12 cellular contexts compared by ENCODE assay signal in genomic region chr1:8409666-8410065, GRCh38.
DNase-seq lines count a peak whose midpoint lies in the region; ATAC-seq, FAIRE-seq and TF ChIP-seq lines count a peak whose summit lies in the region.
"Had no signal": no experiment of that assay in that cellular context is flagged by ENCODE, and none has a peak within 500 bp of the region (broad histone marks: within the 10 kb centered on the region; RNA-seq: fewer than 3 reads in every experiment).

No MANE protein-coding gene starts in this region.

- intact Hi-C loops in HepG2 (cut with micrococcal nuclease; ENCODE audit: unreplicated experiment): no loop called here
- intact Hi-C loops in dorsolateral prefrontal cortex (cut with DNase I): loop anchor here in 1 of 2 donors (5.0 kb wide), 1 partner anchor 37 kb away; no protein-coding TSS in a partner anchor
- intact Hi-C loops in aorta (cut with DNase I): loop anchor here (5.0 kb wide), 1 partner anchor 37 kb away; no protein-coding TSS in a partner anchor
- intact Hi-C loops in mucosa of descending colon (cut with DNase I, micrococcal nuclease): no loop called here

- peaks cover 68% of the 10 kb centered on the region for H3K4me1 Mint-ChIP-seq in nephron

- in situ Hi-C loops in HepG2 (cut with HindIII; ENCODE audit: extremely low pct_ligation_motif_present, low pct_unique_long_range_greater_than_20kb): no loop called here

- DNase-seq in HepG2 (ENCODE audit: low spot score) (no peak), dorsolateral prefrontal cortex (no peak), aorta (no peak), mucosa of descending colon (no peak)
- DNase-seq: pancreas had no signal

- TF ChIP-seq POLR2A in HepG2 (IDR thresholded peaks at IDR 0.05; ENCODE audit: insufficient read depth in 1 of 2, low read depth in 2 of 2, low read length in 2 of 2): no peak

- no peak overlapping the region for H3K9ac ChIP-seq in liver (ENCODE audit: low read depth in 1 of 2, low read length in 2 of 2)
- no peak overlapping the region for H3K9ac ChIP-seq in HepG2 (ENCODE audit: insufficient read depth, low read depth, low read length)

- TF ChIP-seq EP300 in HepG2 (IDR thresholded peaks at IDR 0.05; ENCODE audit: low read depth in 2 of 2, low read length in 2 of 2): no peak
- TF ChIP-seq EP300 in HepG2 (CRISPR knock-in tag; IDR thresholded peaks at IDR 0.05; ENCODE audit: borderline replicate concordance): no peak

- POLR2A ChIA-PET in HepG2 (lab: Yijun Ruan, JAX): interaction anchor here (1.0 kb wide), 1 partner anchor 11 kb away, joined by 3 read pairs; no protein-coding TSS in a partner anchor

- no peaks in the 10 kb centered on the region for H3K9me3 Mint-ChIP-seq in nephron

- WGBS in liver: 55% methylated on average over 4 of the region's 4 CpGs
- WGBS in HepG2 (ENCODE audit: low lambda C conversion rate): 97% methylated on average over 4 of the region's 4 CpGs
- 63 to 67% methylated on average over 4 of the region's 4 CpGs for WGBS in aorta, 2 donors

- no peak overlapping the region for H3K4me2 ChIP-seq in HepG2 (ENCODE audit: low read depth, low read length)

- H3K27ac ChIP-seq in liver (ENCODE audit: low read depth in 1 of 2, low read length in 2 of 2) (peak overlapping the region; percentile 72 to 78), HepG2 (ENCODE audit: extremely low read length, insufficient read depth, low read length) (no peak overlapping the region), dorsolateral prefrontal cortex (peak overlapping the region in 56 of 59 donors; percentile 19 to 96 (median 74)), aorta (ENCODE audit: low read depth in 1 of 2, low read length in 2 of 2) (peak overlapping the region; percentile 39 to 64)

- peaks cover 52% of the 10 kb centered on the region for H4K20me1 ChIP-seq in HepG2 (ENCODE audit: insufficient read depth, low read length)

- BruUV-seq in HepG2 (replicated peaks; lab: Mats Ljungman, UMichigan): no TSS peak

- H3K4me1 ChIP-seq in liver (ENCODE audit: control insufficient read depth in 4 of 4, insufficient read depth in 4 of 4, low read length in 3 of 4): peaks cover 14 to 64% (median 55%) of the 10 kb centered on the region in 4 donors
- H3K4me1 ChIP-seq in HepG2 (ENCODE audit: insufficient read depth, low read length): peaks cover 19% of the 10 kb centered on the region
- peaks cover 7 to 32% of the 10 kb centered on the region in 2 donors for H3K4me1 ChIP-seq in aorta (ENCODE audit: control insufficient read depth in 1 of 2, insufficient read depth in 2 of 2, low read length in 2 of 2)
- H3K4me1 ChIP-seq in mucosa of descending colon (ENCODE audit: low read depth): peaks cover 87% of the 10 kb centered on the region

- TF ChIP-seq RAD21 in liver (IDR thresholded peaks at IDR 0.05) (no peak), HepG2 (CRISPR knock-in tag; IDR thresholded peaks at IDR 0.05) (no peak)

- H3K4me3 ChIP-seq in liver (ENCODE audit: low read depth in 1 of 3, low read length in 3 of 3): no peak overlapping the region
- no peak overlapping the region for H3K4me3 ChIP-seq in HepG2 (replicated peaks in 1 of 3; ENCODE audit: insufficient read depth in 1 of 3, low read depth in 2 of 3, low read length in 3 of 3)
- H3K4me3 ChIP-seq in dorsolateral prefrontal cortex: peak overlapping the region in 11 of 59 donors; percentile 1 to 23 (median 5)
- no peak overlapping the region for H3K4me3 ChIP-seq in aorta (ENCODE audit: low read length in 2 of 2)
- H3K4me3 ChIP-seq in mucosa of descending colon: no peak overlapping the region
- H3K4me3 ChIP-seq: GM12878, pancreas, SJSA1 had no signal

- peak overlapping the region in 2 of 3 experiments; percentile 29 to 61 for H3K4me3 Mint-ChIP-seq in nephron

- no peaks in the 10 kb centered on the region for H3K27me3 Mint-ChIP-seq in nephron (ENCODE audit: low read depth)

- H3K36me3 ChIP-seq in liver (ENCODE audit: control insufficient read depth in 4 of 4, insufficient read depth in 3 of 4, low read depth in 1 of 4, low read length in 3 of 4): peaks cover 0 to 5% (median 3%) of the 10 kb centered on the region in 4 donors
- H3K36me3 ChIP-seq in HepG2 (replicated peaks in 1 of 2; ENCODE audit: control insufficient read depth in 1 of 2, insufficient read depth in 2 of 2, low read length in 2 of 2): peaks cover 15 to 63% of the 10 kb centered on the region in 2 experiments
- H3K36me3 ChIP-seq in aorta (ENCODE audit: control insufficient read depth in 1 of 2, insufficient read depth in 2 of 2, low read length in 1 of 2): no peaks in the 10 kb centered on the region
- no peaks in the 10 kb centered on the region for H3K36me3 ChIP-seq in mucosa of descending colon (ENCODE audit: low read depth)
- H3K36me3 ChIP-seq: pancreas had no signal

- H3K9me3 ChIP-seq in liver (ENCODE audit: control insufficient read depth in 4 of 4, low read length in 3 of 4): no peaks in the 10 kb centered on the region
- H3K9me3 ChIP-seq in HepG2 (ENCODE audit: low read length): no peaks in the 10 kb centered on the region
- H3K9me3 ChIP-seq in aorta (ENCODE audit: control insufficient read depth, low read length): no peaks in the 10 kb centered on the region
- no peaks in the 10 kb centered on the region for H3K9me3 ChIP-seq in mucosa of descending colon
- H3K9me3 ChIP-seq: pancreas, SJSA1 had no signal

- TF ChIP-seq CTCF in liver (IDR thresholded peaks at IDR 0.05; ENCODE audit: low read depth, low read length, missing input control): no peak
- no peak for TF ChIP-seq CTCF in HepG2 (CRISPR knock-in tag; IDR thresholded peaks at IDR 0.05)
- TF ChIP-seq CTCF in dorsolateral prefrontal cortex (IDR thresholded peaks at IDR 0.05 in 54 of 56, conservative IDR thresholded peaks at IDR 0.05 in 2 of 56; ENCODE audit: low read depth in 1 of 56, partially characterized antibody in 56 of 56): no peak
- no peak for TF ChIP-seq CTCF in nephron (IDR thresholded peaks at IDR 0.05; ENCODE audit: unreplicated experiment in 3 of 3)
- no peak for TF ChIP-seq CTCF in mucosa of descending colon (IDR thresholded peaks at IDR 0.05)

- H3K27ac Mint-ChIP-seq in nephron: peak overlapping the region; percentile 96 to 97 (median 96)

- peaks cover 72% of the 10 kb centered on the region for H3K79me2 ChIP-seq in HepG2 (ENCODE audit: insufficient read depth, low read length)

- H3K36me3 Mint-ChIP-seq in nephron (ENCODE audit: low read depth): peaks cover 49% of the 10 kb centered on the region

- no peaks in the 10 kb centered on the region for H3K27me3 ChIP-seq in liver (ENCODE audit: control insufficient read depth in 4 of 4, insufficient read depth in 4 of 4, low read length in 3 of 4)
- H3K27me3 ChIP-seq in HepG2 (ENCODE audit: control insufficient read depth in 1 of 2, insufficient read depth in 2 of 2, low read length in 2 of 2): no peaks in the 10 kb centered on the region
- H3K27me3 ChIP-seq in dorsolateral prefrontal cortex: no peaks in the 10 kb centered on the region
- no peaks in the 10 kb centered on the region for H3K27me3 ChIP-seq in aorta (ENCODE audit: control insufficient read depth in 1 of 2, insufficient read depth in 2 of 2, low read length in 1 of 2)
- H3K27me3 ChIP-seq: pancreas, SJSA1 had no signal

- no peak overlapping the region for H2AFZ ChIP-seq in HepG2 (ENCODE audit: low read length)

- CTCF ChIA-PET in HepG2 (lab: Yijun Ruan, JAX; ENCODE audit: low intra/inter-chr PET ratio, low total read pairs): no interaction called here

- FAIRE-seq in HepG2 (lab: Jason Lieb, UNC): no peak
- FAIRE-seq: colon, pancreas had no signal

- no peak for ATAC-seq in HepG2
- no peak for ATAC-seq in aorta (ENCODE audit: low FRiP score)
- ATAC-seq in HG02981 (IDR thresholded peaks at IDR 0.05; ENCODE audit: unreplicated experiment): no peak
- ATAC-seq in GM19463 (IDR thresholded peaks at IDR 0.05; ENCODE audit: unreplicated experiment): no peak
- no peak for ATAC-seq in mucosa of descending colon

TF ChIP-seq in liver, 16 proteins besides CTCF, POLR2A, EP300 and RAD21:
- TF ChIP-seq ATF3 (IDR thresholded peaks at IDR 0.05) (no peak), RXRA (IDR thresholded peaks at IDR 0.05) (peak in 1 of 2 donors; percentile 22), EGR1 (IDR thresholded peaks at IDR 0.05; ENCODE audit: low read depth in 2 of 2) (no peak), HNF4A (conservative IDR thresholded peaks at IDR 0.05) (peak; percentile 28 to 61), JUND (IDR thresholded peaks at IDR 0.05) (peak in 1 of 2 donors; percentile 42), GABPA (IDR thresholded peaks at IDR 0.05 in 1 of 2, conservative IDR thresholded peaks at IDR 0.05 in 1 of 2) (no peak)

TF ChIP-seq in HepG2, 621 proteins besides CTCF, POLR2A, EP300 and RAD21 (continues in another document):
- TF ChIP-seq ZSCAN30 (CRISPR knock-in tag; IDR thresholded peaks at IDR 0.05) (no peak), ZNF772 (CRISPR knock-in tag; IDR thresholded peaks at IDR 0.05) (no peak), ZFP36L1 (CRISPR knock-in tag; IDR thresholded peaks at IDR 0.05) (no peak), PATZ1 (CRISPR knock-in tag; IDR thresholded peaks at IDR 0.05) (no peak), ZNF841 (CRISPR knock-in tag; IDR thresholded peaks at IDR 0.05; ENCODE audit: borderline replicate concordance) (no peak), ZNF513 (CRISPR knock-in tag; conservative IDR thresholded peaks at IDR 0.05) (no peak), GTF3A (CRISPR knock-in tag; conservative IDR thresholded peaks at IDR 0.05) (no peak)

Comparison
In these comparisons a context has a peak if more than half of its experiments do, and no peak if none do; other contexts are left out.
1. intact Hi-C loops: an anchor here in aorta (5.0 kb wide); none called in HepG2 and mucosa of descending colon.